1 cellular context compared by ENCODE assay signal in the genomic region with DNA sequence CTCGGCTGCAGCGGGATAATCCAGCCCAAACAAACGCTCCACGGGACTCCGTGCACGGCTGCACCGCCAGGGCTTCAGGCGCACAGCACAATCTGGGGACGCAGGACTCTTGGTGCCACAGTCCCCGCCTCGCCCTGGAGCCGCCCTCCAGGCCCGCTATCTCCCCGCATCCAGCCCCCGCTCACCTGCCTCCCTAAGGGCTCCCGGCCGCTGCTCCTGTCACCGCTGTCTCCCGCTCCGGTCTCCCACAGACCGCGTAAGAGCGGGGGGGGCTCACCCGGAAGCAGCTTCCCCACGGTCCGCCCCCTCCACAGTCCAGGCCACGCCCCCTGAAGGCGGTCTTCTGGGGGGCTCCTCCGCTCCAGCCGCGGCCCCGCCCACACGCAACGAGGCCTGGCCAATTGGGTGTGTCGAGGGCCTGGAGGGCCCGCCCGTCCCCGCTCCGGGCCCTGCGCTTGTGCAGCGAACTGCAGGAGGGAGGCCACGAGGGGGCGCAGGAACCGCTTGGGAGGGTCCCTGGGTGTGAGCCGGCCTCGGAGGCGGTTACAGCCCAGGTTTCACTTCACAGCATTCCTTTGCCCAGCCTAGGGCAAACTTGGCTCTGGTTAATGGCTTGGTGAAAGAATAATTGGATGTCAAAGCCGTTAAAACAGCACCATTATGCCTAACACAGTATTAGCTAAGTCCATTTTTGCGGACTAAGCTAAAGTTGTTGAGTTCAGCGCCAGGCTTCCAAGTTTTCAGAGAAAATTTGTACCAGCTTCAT.
TF ChIP-seq lines count a peak whose summit lies in the region.

A gene (minus strand): TSS at position 258 of the 766 bp plus-strand sequence. CDS start 7,725 bp downstream, outside the sequence.

TF ChIP-seq in GM23338, 12 proteins besides CTCF, POLR2A, EP300 and RAD21 (continued from another document):
- TF ChIP-seq, protein P1, sequence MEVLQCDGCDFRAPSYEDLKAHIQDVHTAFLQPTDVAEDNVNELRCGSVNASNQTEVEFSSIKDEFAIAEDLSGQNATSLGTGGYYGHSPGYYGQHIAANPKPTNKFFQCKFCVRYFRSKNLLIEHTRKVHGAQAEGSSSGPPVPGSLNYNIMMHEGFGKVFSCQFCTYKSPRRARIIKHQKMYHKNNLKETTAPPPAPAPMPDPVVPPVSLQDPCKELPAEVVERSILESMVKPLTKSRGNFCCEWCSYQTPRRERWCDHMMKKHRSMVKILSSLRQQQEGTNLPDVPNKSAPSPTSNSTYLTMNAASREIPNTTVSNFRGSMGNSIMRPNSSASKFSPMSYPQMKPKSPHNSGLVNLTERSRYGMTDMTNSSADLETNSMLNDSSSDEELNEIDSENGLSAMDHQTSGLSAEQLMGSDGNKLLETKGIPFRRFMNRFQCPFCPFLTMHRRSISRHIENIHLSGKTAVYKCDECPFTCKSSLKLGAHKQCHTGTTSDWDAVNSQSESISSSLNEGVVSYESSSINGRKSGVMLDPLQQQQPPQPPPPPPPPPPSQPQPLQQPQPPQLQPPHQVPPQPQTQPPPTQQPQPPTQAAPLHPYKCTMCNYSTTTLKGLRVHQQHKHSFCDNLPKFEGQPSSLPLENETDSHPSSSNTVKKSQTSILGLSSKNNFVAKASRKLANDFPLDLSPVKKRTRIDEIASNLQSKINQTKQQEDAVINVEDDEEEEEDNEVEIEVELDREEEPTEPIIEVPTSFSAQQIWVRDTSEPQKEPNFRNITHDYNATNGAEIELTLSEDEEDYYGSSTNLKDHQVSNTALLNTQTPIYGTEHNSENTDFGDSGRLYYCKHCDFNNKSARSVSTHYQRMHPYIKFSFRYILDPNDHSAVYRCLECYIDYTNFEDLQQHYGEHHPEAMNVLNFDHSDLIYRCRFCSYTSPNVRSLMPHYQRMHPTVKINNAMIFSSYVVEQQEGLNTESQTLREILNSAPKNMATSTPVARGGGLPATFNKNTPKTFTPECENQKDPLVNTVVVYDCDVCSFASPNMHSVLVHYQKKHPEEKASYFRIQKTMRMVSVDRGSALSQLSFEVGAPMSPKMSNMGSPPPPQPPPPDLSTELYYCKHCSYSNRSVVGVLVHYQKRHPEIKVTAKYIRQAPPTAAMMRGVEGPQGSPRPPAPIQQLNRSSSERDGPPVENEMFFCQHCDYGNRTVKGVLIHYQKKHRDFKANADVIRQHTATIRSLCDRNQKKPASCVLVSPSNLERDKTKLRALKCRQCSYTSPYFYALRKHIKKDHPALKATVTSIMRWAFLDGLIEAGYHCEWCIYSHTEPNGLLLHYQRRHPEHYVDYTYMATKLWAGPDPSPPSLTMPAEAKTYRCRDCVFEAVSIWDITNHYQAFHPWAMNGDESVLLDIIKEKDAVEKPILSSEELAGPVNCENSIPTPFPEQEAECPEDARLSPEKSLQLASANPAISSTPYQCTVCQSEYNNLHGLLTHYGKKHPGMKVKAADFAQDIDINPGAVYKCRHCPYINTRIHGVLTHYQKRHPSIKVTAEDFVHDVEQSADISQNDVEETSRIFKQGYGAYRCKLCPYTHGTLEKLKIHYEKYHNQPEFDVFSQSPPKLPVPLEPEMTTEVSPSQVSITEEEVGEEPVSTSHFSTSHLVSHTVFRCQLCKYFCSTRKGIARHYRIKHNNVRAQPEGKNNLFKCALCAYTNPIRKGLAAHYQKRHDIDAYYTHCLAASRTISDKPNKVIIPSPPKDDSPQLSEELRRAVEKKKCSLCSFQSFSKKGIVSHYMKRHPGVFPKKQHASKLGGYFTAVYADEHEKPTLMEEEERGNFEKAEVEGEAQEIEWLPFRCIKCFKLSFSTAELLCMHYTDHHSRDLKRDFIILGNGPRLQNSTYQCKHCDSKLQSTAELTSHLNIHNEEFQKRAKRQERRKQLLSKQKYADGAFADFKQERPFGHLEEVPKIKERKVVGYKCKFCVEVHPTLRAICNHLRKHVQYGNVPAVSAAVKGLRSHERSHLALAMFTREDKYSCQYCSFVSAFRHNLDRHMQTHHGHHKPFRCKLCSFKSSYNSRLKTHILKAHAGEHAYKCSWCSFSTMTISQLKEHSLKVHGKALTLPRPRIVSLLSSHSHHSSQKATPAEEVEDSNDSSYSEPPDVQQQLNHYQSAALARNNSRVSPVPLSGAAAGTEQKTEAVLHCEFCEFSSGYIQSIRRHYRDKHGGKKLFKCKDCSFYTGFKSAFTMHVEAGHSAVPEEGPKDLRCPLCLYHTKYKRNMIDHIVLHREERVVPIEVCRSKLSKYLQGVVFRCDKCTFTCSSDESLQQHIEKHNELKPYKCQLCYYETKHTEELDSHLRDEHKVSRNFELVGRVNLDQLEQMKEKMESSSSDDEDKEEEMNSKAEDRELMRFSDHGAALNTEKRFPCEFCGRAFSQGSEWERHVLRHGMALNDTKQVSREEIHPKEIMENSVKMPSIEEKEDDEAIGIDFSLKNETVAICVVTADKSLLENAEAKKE (CRISPR knock-in tag; IDR thresholded peaks at IDR 0.05), result no peak
- TF ChIP-seq POLR2AphosphoS5 (IDR thresholded peaks at IDR 0.05; ENCODE audit: low read depth) (peak; percentile 72), ZNF114 (CRISPR knock-in tag; IDR thresholded peaks at IDR 0.05) (no peak), CREB1 (CRISPR knock-in tag; IDR thresholded peaks at IDR 0.05; ENCODE audit: low read depth) (peak; percentile 62), EZH2 (IDR thresholded peaks at IDR 0.05; ENCODE audit: low read depth, unreplicated experiment) (no peak)
